24 cellular contexts compared by ENCODE assay signal in the genomic region with DNA sequence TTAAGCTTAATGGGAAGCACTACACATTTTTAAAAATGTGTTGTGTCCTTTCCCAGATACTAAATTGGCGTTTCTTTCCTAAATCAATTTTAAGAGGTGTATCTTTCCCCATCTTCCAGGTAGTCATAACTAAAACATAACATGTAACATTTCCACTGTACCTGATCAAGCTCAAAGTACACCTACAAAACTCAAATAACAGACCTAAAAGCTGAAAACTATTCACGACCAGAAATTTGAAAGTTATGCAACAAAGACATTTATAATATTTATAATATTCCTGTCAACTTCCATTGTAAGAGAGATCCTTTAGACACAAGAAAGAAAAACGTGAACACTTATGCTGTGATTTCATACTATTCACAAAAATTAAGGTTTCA. TPM values are rescaled to one million over a fixed set of nuclear protein-coding genes. Genes with fewer than 3 reads are reported as not detected.
DNase-seq lines count a peak whose midpoint lies in the region; ATAC-seq, FAIRE-seq and TF ChIP-seq lines count a peak whose summit lies in the region.
"Had no signal": no experiment of that assay in that cellular context is flagged by ENCODE, and none has a peak within 500 bp of the region (broad histone marks: within the 10 kb centered on the region; RNA-seq: fewer than 3 reads in every experiment).

No MANE protein-coding gene starts in this region.

- ATAC-seq in K562 (no peak), HG02678 (IDR thresholded peaks at IDR 0.05; ENCODE audit: unreplicated experiment) (no peak), GM21360 (IDR thresholded peaks at IDR 0.05; ENCODE audit: unreplicated experiment) (no peak)
- ATAC-seq: activated CD8-positive, alpha-beta T cell treated with anti-CD3 and anti-CD28 coated beads for 36 hours; heart right ventricle; left ventricle myocardium superior; mucosa of descending colon had no signal

- H3K79me2 ChIP-seq in OCI-LY7 (ENCODE audit: insufficient read depth, low read depth, low read length), result peaks cover 78% of the 10 kb centered on the region
- peaks cover 84% of the 10 kb centered on the region for H3K79me2 ChIP-seq in K562 (ENCODE audit: control insufficient read depth, insufficient read depth, low read length)

- intact Hi-C loops in OCI-LY7 (cut with micrococcal nuclease; ENCODE audit: unreplicated experiment), result no loop called here
- intact Hi-C loops in K562 (cut with micrococcal nuclease), result loop anchor here (5.0 kb wide), 3 partner anchors 33 to 262 kb away; a partner anchor contains a TSS

- H3K27ac ChIP-seq in OCI-LY7 (ENCODE audit: low read depth, low read length, poor library complexity, severe bottlenecking) (no peak overlapping the region), K562 (ENCODE audit: extremely low read depth, low read depth, low read length) (peak overlapping the region; percentile 90; the same call in 1 of the 3 replicates)
- H3K27ac ChIP-seq: cardiac muscle cell had no signal

- peaks cover 13% of the 10 kb centered on the region for H3K36me3 Mint-ChIP-seq in T-helper 1 cell treated with Interleukin-12 subunit alpha and Interleukin-12 subunit beta and Interleukin-4 antibody, amounts not matched to agents 30 μg/mL and 1 μg/mL, for 36 hours (ENCODE audit: low read depth)
- H3K36me3 Mint-ChIP-seq in neural crest cell (ENCODE audit: low read depth), result no peaks in the 10 kb centered on the region

- peaks cover 35% of the 10 kb centered on the region for H3K4me1 ChIP-seq in OCI-LY7 (ENCODE audit: insufficient read depth, low read length, poor library complexity, severe bottlenecking)
- H3K4me1 ChIP-seq in K562 (replicated peaks in 1 of 2; ENCODE audit: control insufficient read depth in 2 of 2, insufficient read depth in 2 of 2, low read length in 2 of 2), result peaks cover 27 to 31% of the 10 kb centered on the region in 2 experiments

- peaks cover 51% of the 10 kb centered on the region for H3K4me1 Mint-ChIP-seq in T-helper 1 cell treated with Interleukin-12 subunit alpha and Interleukin-12 subunit beta and Interleukin-4 antibody, amounts not matched to agents 30 μg/mL and 1 μg/mL, for 36 hours (ENCODE audit: low read depth)
- peaks cover 65% of the 10 kb centered on the region for H3K4me1 Mint-ChIP-seq in neural crest cell

- H3K9me3 Mint-ChIP-seq in T-helper 1 cell treated with Interleukin-12 subunit alpha and Interleukin-12 subunit beta and Interleukin-4 antibody, amounts not matched to agents 30 μg/mL and 1 μg/mL, for 36 hours, result no peaks in the 10 kb centered on the region
- no peaks in the 10 kb centered on the region for H3K9me3 Mint-ChIP-seq in neural crest cell
- H3K9me3 Mint-ChIP-seq: activated CD8-positive, alpha-beta T cell treated with anti-CD3 and anti-CD28 coated beads for 36 hours; dendritic cell treated with granulocyte-macrophage colony-stimulating factor and Interleukin-4, amounts not matched to agents 40 ng/mL and 50 ng/mL, for 4 days had no signal

- no peaks in the 10 kb centered on the region for H3K27me3 ChIP-seq in K562 (ENCODE audit: control insufficient read depth in 2 of 2, insufficient read depth in 2 of 2, low read length in 2 of 2)
- H3K27me3 ChIP-seq: cardiac muscle cell, heart right ventricle had no signal

- H3K9me3 ChIP-seq in OCI-LY7 (ENCODE audit: low read length), result no peaks in the 10 kb centered on the region
- 0 out of 2 replicates have a peak, but pooled peaks cover 2% of the 10 kb centered on the region for H3K9me3 ChIP-seq in K562 (replicated peaks; ENCODE audit: control insufficient read depth, insufficient read depth, low read depth, low read length)
- H3K9me3 ChIP-seq: heart right ventricle, mucosa of descending colon had no signal

- no peak overlapping the region for H2AFZ ChIP-seq in OCI-LY7 (ENCODE audit: low read length)
- no peak overlapping the region for H2AFZ ChIP-seq in K562 (ENCODE audit: low read depth, low read length)

- in situ Hi-C loops in K562 (cut with MboI), result no loop called here

- POLR2A ChIA-PET in OCI-LY7 (lab: Charles Lee), result interaction anchor here (0.5 to 1.2 kb wide), 4 partner anchors 32 to 931 kb away, joined by 3 read pairs; no protein-coding TSS in a partner anchor
- POLR2A ChIA-PET in K562 (lab: Yijun Ruan, JAX), result interaction anchor here (0.6 kb wide), 1 partner anchor 8 kb away, joined by 4 read pairs; no protein-coding TSS in a partner anchor

- TF ChIP-seq RAD21 in K562 (CRISPR knock-in tag; conservative IDR thresholded peaks at IDR 0.05 in 1 of 2, IDR thresholded peaks at IDR 0.05 in 1 of 2), result no peak

- peaks cover 1% of the 10 kb centered on the region for H3K27me3 Mint-ChIP-seq in T-helper 1 cell treated with Interleukin-12 subunit alpha and Interleukin-12 subunit beta and Interleukin-4 antibody, amounts not matched to agents 30 μg/mL and 1 μg/mL, for 36 hours (ENCODE audit: low read depth)
- H3K27me3 Mint-ChIP-seq in neural crest cell (ENCODE audit: low read depth), result no peaks in the 10 kb centered on the region
- H3K27me3 Mint-ChIP-seq: activated CD8-positive, alpha-beta T cell treated with anti-CD3 and anti-CD28 coated beads for 36 hours; B cell had no signal

- H4K20me1 ChIP-seq in OCI-LY7 (ENCODE audit: insufficient read depth, low read length) (peaks cover 52% of the 10 kb centered on the region), K562 (replicated peaks; ENCODE audit: control insufficient read depth, insufficient read depth, low read length) (peaks cover 19% of the 10 kb centered on the region)

- no peak for TF ChIP-seq CTCF in OCI-LY7 (conservative IDR thresholded peaks at IDR 0.05; ENCODE audit: low read length)
- no peak for TF ChIP-seq CTCF in K562 (IDR thresholded peaks at IDR 0.05 in 2 of 3, conservative IDR thresholded peaks at IDR 0.05 in 1 of 3; ENCODE audit: insufficient read depth in 2 of 3, low read depth in 1 of 3, low read length in 3 of 3)
- TF ChIP-seq CTCF in neural crest cell (conservative IDR thresholded peaks at IDR 0.05), result no peak

- 17% methylated on average over 3 of the region's 3 CpGs for WGBS in K562 (ENCODE audit: insufficient coverage, low coverage, missing lambda C conversion rate)

- peak overlapping the region; percentile 42 for H3K4me3 Mint-ChIP-seq in T-helper 1 cell treated with Interleukin-12 subunit alpha and Interleukin-12 subunit beta and Interleukin-4 antibody, amounts not matched to agents 30 μg/mL and 1 μg/mL, for 36 hours
- peak overlapping the region; percentile 83 for H3K4me3 Mint-ChIP-seq in neural crest cell
- H3K4me3 Mint-ChIP-seq: B cell; dendritic cell treated with granulocyte-macrophage colony-stimulating factor and Interleukin-4, amounts not matched to agents 40 ng/mL and 50 ng/mL, for 4 days had no signal

- DNase-seq in T-helper 1 cell (no peak), OCI-LY7 (ENCODE audit: low spot score) (no peak), K562 (ENCODE audit: extremely low read depth in 1 of 4, low spot score in 3 of 4) (no peak), neural crest cell (ENCODE audit: low read depth, low spot score) (no peak), anterior cingulate cortex (lab: John Stamatoyannopoulos, UW) (no peak)
- DNase-seq: 8988T; activated CD8-positive, alpha-beta T cell treated with anti-CD3 and anti-CD28 coated beads for 36 hours; heart right ventricle; left ventricle myocardium superior; mucosa of descending colon; NCI-H1105 treated with DMSO at 0.1 percent for 48 hours; NCI-H2107; NCI-H526; nucleus accumbens; OCI-M1; Right ventricle myocardium superior; small intestine; stimulated activated CD4-positive, alpha-beta T cell treated with anti-CD3 and anti-CD28 coated beads, Interleukin-4, amount 100 ng/mL, for 1 hour had no signal

- H3K36me3 ChIP-seq in OCI-LY7 (ENCODE audit: insufficient read depth, low read length), result peaks cover 26% of the 10 kb centered on the region; the same call in 1 of the 2 replicates
- H3K36me3 ChIP-seq in K562 (ENCODE audit: control insufficient read depth, insufficient read depth, low read length), result peaks cover 15% of the 10 kb centered on the region; the same call in 2 of the 3 replicates
- H3K36me3 ChIP-seq: cardiac muscle cell had no signal

- H3K9me1 ChIP-seq in K562 (ENCODE audit: control insufficient read depth, insufficient read depth, low read length), result no peaks in the 10 kb centered on the region

- CTCF ChIA-PET in OCI-LY7 (lab: Charles Lee; ENCODE audit: unreplicated experiment) (no interaction called here), K562 (lab: Yijun Ruan, JAX; ENCODE audit: low intra/inter-chr PET ratio) (no interaction called here)

- BruUV-seq in OCI-LY7 (replicated peaks; lab: Mats Ljungman, UMichigan), result no TSS peak
- BruUV-seq in K562 (replicated peaks; lab: Mats Ljungman, UMichigan), result no TSS peak

- no peak overlapping the region for H3K27ac Mint-ChIP-seq in T-helper 1 cell treated with Interleukin-12 subunit alpha and Interleukin-12 subunit beta and Interleukin-4 antibody, amounts not matched to agents 30 μg/mL and 1 μg/mL, for 36 hours
- no peak overlapping the region for H3K27ac Mint-ChIP-seq in neural crest cell (ENCODE audit: unreplicated experiment)
- H3K27ac Mint-ChIP-seq: B cell; dendritic cell treated with granulocyte-macrophage colony-stimulating factor and Interleukin-4, amounts not matched to agents 40 ng/mL and 50 ng/mL, for 4 days had no signal

- FAIRE-seq in K562 (lab: Jason Lieb, UNC), result no peak
- FAIRE-seq: small intestine had no signal

- peak overlapping the region; percentile 97; the same call in 1 of the 2 replicates for H3K4me2 ChIP-seq in OCI-LY7 (ENCODE audit: low read length)
- H3K4me2 ChIP-seq in K562 (ENCODE audit: insufficient read depth, low read length), result peak overlapping the region; percentile 97; the same call in 1 of the 2 replicates

- no peak for TF ChIP-seq POLR2A in K562 (conservative IDR thresholded peaks at IDR 0.05)

- H3K9me2 ChIP-seq in OCI-LY7 (ENCODE audit: insufficient read depth, low read length), result no peaks in the 10 kb centered on the region

- TF ChIP-seq EP300 in K562 (IDR thresholded peaks at IDR 0.05; ENCODE audit: low read length), result no peak

- H3K4me3 ChIP-seq in OCI-LY7 (ENCODE audit: low read depth, low read length, poor library complexity, severe bottlenecking), result no peak overlapping the region
- H3K4me3 ChIP-seq in K562, result no peak overlapping the region; the same call in 1 of the 2 replicates
- H3K4me3 ChIP-seq: cardiac muscle cell, heart right ventricle, mucosa of descending colon had no signal

- peak overlapping the region in 1 of 2 experiments; percentile 72; a peak in 2 of 4 replicates for H3K9ac ChIP-seq in K562 (ENCODE audit: insufficient read depth in 1 of 2, low read depth in 2 of 2, low read length in 2 of 2)

RNA-seq across cellular contexts. Expression of a gene that starts 3.5 kb away (rescaled TPM):
- total RNA-seq in OCI-LY7 (2014; rRNA removed; shearing (Covaris generic)), result 36.8 and 40.7 TPM in 2 replicates
- total RNA-seq in OCI-LY7 (2022), result 66.8 and 70.2 TPM in 2 replicates
- total RNA-seq in K562 (2011; cell fraction: chromatin; rRNA removed; ENCODE audit: low replicate concordance), result 34.6 and 56.6 TPM in 2 replicates
- total RNA-seq in K562 (2011; cell fraction: nucleolus; rRNA removed), result 20.2 and 22.2 TPM in 2 replicates
- 32.0 and 38.2 TPM in 2 replicates for total RNA-seq in K562 (2011; cell fraction: nucleoplasm; rRNA removed)
- total RNA-seq in K562 (2014; rRNA removed), result 42.2 and 45.8 TPM in 2 replicates
- 47.2 and 47.5 TPM in 2 replicates for total RNA-seq in K562 (2014; rRNA removed; fragmentation: Illumina TruSeq; extraction: Trizol)
- total RNA-seq in K562 (2015; rRNA removed; fragmentation: Illumina TruSeq; extraction: Trizol), result 50.6 and 51.9 TPM in 2 replicates
- 86.5 and 92.0 TPM in 2 replicates for total RNA-seq in K562 (2021)
- polyA plus RNA-seq in K562 (2011; rRNA removed), result 51.2 and 57.0 TPM in 2 replicates
- 32.2 and 44.9 TPM in 2 replicates for polyA plus RNA-seq in K562 (2011; cell fraction: cytosol; rRNA removed)
- 25.1 and 25.6 TPM in 2 replicates for polyA plus RNA-seq in K562 (2011; cell fraction: nucleus; rRNA removed)
- 62.6 and 64.2 TPM in 2 replicates for polyA plus RNA-seq in K562 (2012)
- 90.7 and 106 TPM in 2 replicates for polyA plus RNA-seq in K562 (2014; fragmentation: Illumina TruSeq; extraction: Trizol)
- 10 to 100 TPM; 18.0 to 18.1 TPM for polyA plus RNA-seq in K562 (2014; fragmentation: Nextera tagmentation; extraction: Ambion mirVana)
- polyA plus RNA-seq in K562 (2014; rRNA removed), result 62.2 and 63.4 TPM in 2 replicates
- polyA minus RNA-seq in K562 (2011; rRNA and poly(A)+ RNA removed), result 51.0 and 55.1 TPM in 2 replicates
- 45.9 and 47.1 TPM in 2 replicates for polyA minus RNA-seq in K562 (2011; cell fraction: cytosol; rRNA and poly(A)+ RNA removed)
- polyA minus RNA-seq in K562 (2011; cell fraction: nucleus; rRNA and poly(A)+ RNA removed), result 8.6 and 13.9 TPM in 2 replicates
- 102 and 103 TPM in 2 replicates for total RNA-seq in neural crest cell

RNA-seq across cellular contexts. Expression of a gene that starts 34.5 kb away (rescaled TPM):
- total RNA-seq in OCI-LY7 (2014; rRNA removed; shearing (Covaris generic)), result 48.2 and 53.9 TPM in 2 replicates
- total RNA-seq in OCI-LY7 (2022) (54.3 and 57.0 TPM in 2 replicates), K562 (2014; rRNA removed) (58.3 and 63.5 TPM in 2 replicates), K562 (2014; rRNA removed; fragmentation: Illumina TruSeq; extraction: Trizol) (55.6 and 61.1 TPM in 2 replicates), K562 (2015; rRNA removed; fragmentation: Illumina TruSeq; extraction: Trizol) (65.3 and 69.6 TPM in 2 replicates), K562 (2021) (50.9 and 57.0 TPM in 2 replicates), neural crest cell (33.2 and 34.3 TPM in 2 replicates)
- 54.3 and 76.9 TPM in 2 replicates for total RNA-seq in K562 (2011; cell fraction: chromatin; rRNA removed; ENCODE audit: low replicate concordance)
- 35.1 and 46.4 TPM in 2 replicates for total RNA-seq in K562 (2011; cell fraction: nucleolus; rRNA removed)
- 42.4 and 57.7 TPM in 2 replicates for total RNA-seq in K562 (2011; cell fraction: nucleoplasm; rRNA removed)
- polyA plus RNA-seq in K562 (2011; rRNA removed) (32.0 and 33.6 TPM in 2 replicates), K562 (2014; fragmentation: Illumina TruSeq; extraction: Trizol) (77.0 and 79.3 TPM in 2 replicates), K562 (2014; fragmentation: Nextera tagmentation; extraction: Ambion mirVana) (10 to 100 TPM; 17.9 to 45.2 TPM), K562 (2014; rRNA removed) (57.1 and 63.2 TPM in 2 replicates)
- polyA plus RNA-seq in K562 (2011; cell fraction: cytosol; rRNA removed), result 43.5 and 94.1 TPM in 2 replicates
- 41.4 and 57.1 TPM in 2 replicates for polyA plus RNA-seq in K562 (2011; cell fraction: nucleus; rRNA removed)
- 38.4 and 44.4 TPM in 2 replicates for polyA plus RNA-seq in K562 (2012)
- polyA minus RNA-seq in K562 (2011; rRNA and poly(A)+ RNA removed), result 23.1 and 30.6 TPM in 2 replicates
- polyA minus RNA-seq in K562 (2011; cell fraction: cytosol; rRNA and poly(A)+ RNA removed), result 23.5 and 33.1 TPM in 2 replicates
- polyA minus RNA-seq in K562 (2011; cell fraction: nucleus; rRNA and poly(A)+ RNA removed), result 19.5 and 22.4 TPM in 2 replicates
